21 cellular contexts compared by ENCODE assay signal in genomic region chr14:95182379-95182778, GRCh38.
"Had no signal": no experiment of that assay in that cellular context is flagged by ENCODE, and none has a peak within 500 bp of the region (broad histone marks: within the 10 kb centered on the region; RNA-seq: fewer than 3 reads in every experiment).

No MANE protein-coding gene starts in this region.

- H3K4me3 ChIP-seq: adrenal gland, prostate gland, testis had no signal

- DNase-seq: activated B cell treated with CpG ODN at 0.5 μM for 24 hours; activated CD4-positive, alpha-beta T cell treated with anti-CD3 and anti-CD28 coated beads for 48 hours; activated CD8-positive, alpha-beta T cell treated with anti-CD3 and anti-CD28 coated beads for 36 hours; activated effector memory CD4-positive, alpha-beta T cell treated with anti-CD3 and anti-CD28 coated beads, Interleukin-2, amount 50 U/mL, for 16 hours; activated T-cell treated with anti-CD3 and anti-CD28 coated beads, Interleukin-2, amount 50 U/mL, for 4 hours; adrenal gland; caudate nucleus; effector CD8-positive, alpha-beta T cell; nephron progenitor cell; SK-N-SH; stimulated activated CD4-positive, alpha-beta T cell treated with anti-CD3 and anti-CD28 coated beads, Interleukin-1b, Interleukin-23, amount 100 ng/mL, for 48 hours; stimulated activated naive CD8-positive, alpha-beta T cell treated with anti-CD3 and anti-CD28 coated beads, Interleukin-15, amount 100 ng/mL, for 72 hours; T-helper 2 cell; testis had no signal

- H3K9me3 ChIP-seq: adrenal gland, prostate gland, SK-N-SH, testis had no signal

- H3K9ac ChIP-seq: SK-N-SH had no signal

- H3K27ac ChIP-seq: epithelial cell of prostate, prostate gland had no signal

- H3K27me3 ChIP-seq: adrenal gland, testis had no signal

- H3K27ac Mint-ChIP-seq: activated B cell treated with CpG ODN at 0.5 μM for 24 hours; activated CD8-positive, alpha-beta T cell treated with anti-CD3 and anti-CD28 coated beads for 36 hours; activated naive CD4-positive, alpha-beta T cell treated with anti-CD3 and anti-CD28 coated beads, Interleukin-2, amount 50 U/mL, for 24 hours; nephron progenitor cell; stimulated activated naive CD8-positive, alpha-beta T cell treated with anti-CD3 and anti-CD28 coated beads, Interleukin-15, amount 100 ng/mL, for 72 hours had no signal

- H3K4me3 Mint-ChIP-seq: activated B cell treated with CpG ODN at 0.5 μM for 24 hours; activated CD8-positive, alpha-beta T cell treated with anti-CD3 and anti-CD28 coated beads for 36 hours; activated naive CD4-positive, alpha-beta T cell treated with anti-CD3 and anti-CD28 coated beads, Interleukin-2, amount 50 U/mL, for 24 hours; activated T-cell treated with anti-CD3 and anti-CD28 coated beads, Interleukin-2, amount 50 U/mL, for 4 hours; nephron progenitor cell; stimulated activated naive CD8-positive, alpha-beta T cell treated with anti-CD3 and anti-CD28 coated beads, Interleukin-15, amount 100 ng/mL, for 72 hours had no signal

- ATAC-seq: activated CD8-positive, alpha-beta T cell treated with anti-CD3 and anti-CD28 coated beads for 36 hours; activated T-cell treated with anti-CD3 and anti-CD28 coated beads, Interleukin-2, amount 50 U/mL, for 4 hours; sciatic nerve; stimulated activated naive CD8-positive, alpha-beta T cell treated with anti-CD3 and anti-CD28 coated beads, Interleukin-15, amount 100 ng/mL, for 72 hours had no signal

- H3K9me3 Mint-ChIP-seq: activated B cell treated with CpG ODN at 0.5 μM for 24 hours; activated CD8-positive, alpha-beta T cell treated with anti-CD3 and anti-CD28 coated beads for 36 hours; activated naive CD4-positive, alpha-beta T cell treated with anti-CD3 and anti-CD28 coated beads, Interleukin-2, amount 50 U/mL, for 24 hours; activated T-cell treated with anti-CD3 and anti-CD28 coated beads, Interleukin-2, amount 50 U/mL, for 4 hours; stimulated activated naive CD8-positive, alpha-beta T cell treated with anti-CD3 and anti-CD28 coated beads, Interleukin-15, amount 100 ng/mL, for 72 hours had no signal

- H3K36me3 ChIP-seq: adrenal gland, prostate gland had no signal

- FAIRE-seq: frontal cortex, keratinocyte, urothelium cell line had no signal

- H3K4me1 ChIP-seq: prostate gland had no signal
